24 cellular contexts compared by ENCODE assay signal in genomic region chr5:29949301-29949872, GRCh38.
DNase-seq lines count a peak whose midpoint lies in the region; ATAC-seq, FAIRE-seq and TF ChIP-seq lines count a peak whose summit lies in the region.
"Had no signal": no experiment of that assay in that cellular context is flagged by ENCODE, and none has a peak within 500 bp of the region (broad histone marks: within the 10 kb centered on the region; RNA-seq: fewer than 3 reads in every experiment).

No MANE protein-coding gene starts in this region.

- H3K4ac ChIP-seq in H1 (replicated peaks; ENCODE audit: insufficient read length, low read depth, low read length) (no peak overlapping the region), trophoblast cell (ENCODE audit: low read depth, low read length) (no peak overlapping the region)

- H4K12ac ChIP-seq in trophoblast cell (ENCODE audit: low read depth, low read length): no peak overlapping the region

- H3K4me1 ChIP-seq in RWPE2 (ENCODE audit: insufficient read depth, poor library complexity, severe bottlenecking) (no peaks in the 10 kb centered on the region), H1 (replicated peaks in 1 of 4; ENCODE audit: control insufficient read depth in 3 of 4, insufficient read depth in 4 of 4, low read length in 3 of 4) (peaks cover 0 to 6% (median 0%) of the 10 kb centered on the region in 4 experiments; a peak in 3 of 7 replicates), trophoblast cell (ENCODE audit: control insufficient read depth in 1 of 2, insufficient read depth in 2 of 2, low read length in 2 of 2) (no peaks in the 10 kb centered on the region)
- H3K4me1 ChIP-seq: A549; BLaER1 treated with 17β-estradiol and CSF1 and Interleukin-3, amounts not matched to agents 10 nM and 100 nM had no signal

- H3K4me3 ChIP-seq in RWPE2 (ENCODE audit: severe bottlenecking): no peak overlapping the region
- H3K4me3 ChIP-seq in H1 (ENCODE audit: extremely low read depth in 1 of 4, insufficient read depth in 2 of 4, low read depth in 3 of 4, low read length in 4 of 4): no peak overlapping the region
- no peak overlapping the region for H3K4me3 ChIP-seq in trophoblast cell (ENCODE audit: low read depth, low read length)
- H3K4me3 ChIP-seq: A549; BLaER1 treated with 17β-estradiol and CSF1 and Interleukin-3, amounts not matched to agents 10 nM and 100 nM had no signal

- no peaks in the 10 kb centered on the region for H3K9me3 ChIP-seq in RWPE2 (ENCODE audit: severe bottlenecking)
- H3K9me3 ChIP-seq in H1 (ENCODE audit: insufficient read depth in 2 of 2, low read depth in 1 of 2, low read length in 1 of 2): no peaks in the 10 kb centered on the region
- H3K9me3 ChIP-seq in trophoblast cell (ENCODE audit: insufficient read depth, low read depth, low read length): no peaks in the 10 kb centered on the region
- H3K9me3 ChIP-seq: A549; BE2C; BLaER1 treated with 17β-estradiol and CSF1 and Interleukin-3, amounts not matched to agents 10 nM and 100 nM had no signal

- H3K4me2 ChIP-seq in H1 (ENCODE audit: insufficient read depth in 1 of 2, low read depth in 2 of 2, low read length in 2 of 2) (no peak overlapping the region), trophoblast cell (ENCODE audit: low read length) (no peak overlapping the region)
- H3K4me2 ChIP-seq: A549; BLaER1 treated with 17β-estradiol and CSF1 and Interleukin-3, amounts not matched to agents 10 nM and 100 nM had no signal

- H3K14ac ChIP-seq in H1 (ENCODE audit: insufficient read length) (no peak overlapping the region), trophoblast cell (ENCODE audit: low read length) (no peak overlapping the region)

- CTCF ChIA-PET in H1 (lab: Charles Lee; ENCODE audit: partially characterized antibody): no interaction called here

- H3K27me3 ChIP-seq in RWPE2 (ENCODE audit: insufficient read depth, poor library complexity, severe bottlenecking) (no peaks in the 10 kb centered on the region), H1 (replicated peaks in 1 of 4; ENCODE audit: control insufficient read depth in 3 of 4, extremely low read depth in 1 of 4, insufficient read depth in 3 of 4, low read length in 3 of 4) (no peaks in the 10 kb centered on the region), trophoblast cell (ENCODE audit: insufficient read depth, low read length) (no peaks in the 10 kb centered on the region)
- H3K27me3 ChIP-seq: BE2C; BLaER1 treated with 17β-estradiol and CSF1 and Interleukin-3, amounts not matched to agents 10 nM and 100 nM had no signal

- H2BK5ac ChIP-seq in H1 (ENCODE audit: low read depth, low read length) (no peak overlapping the region), trophoblast cell (ENCODE audit: low read depth, low read length, poor library complexity) (no peak overlapping the region)

- H2AK5ac ChIP-seq in H1 (ENCODE audit: low read depth, low read length): no peak overlapping the region
- no peak overlapping the region for H2AK5ac ChIP-seq in trophoblast cell (ENCODE audit: low read length)

- H2AFZ ChIP-seq in H1 (ENCODE audit: low read length) (peak overlapping the region; percentile 70), trophoblast cell (ENCODE audit: insufficient read depth, low read length, poor library complexity) (no peak overlapping the region)

- H2BK12ac ChIP-seq in H1 (ENCODE audit: low read depth, low read length) (no peak overlapping the region), trophoblast cell (ENCODE audit: low read length) (no peak overlapping the region)

- FAIRE-seq in H1 (lab: Jason Lieb, UNC): no peak
- FAIRE-seq: A549, GM12891, GM18507 had no signal

- TF ChIP-seq CTCF in RWPE2 (IDR thresholded peaks at IDR 0.05; ENCODE audit: poor library complexity, severe bottlenecking) (no peak), H1 (IDR thresholded peaks at IDR 0.05; ENCODE audit: control extremely low read depth in 1 of 3, insufficient read depth in 1 of 3, low read depth in 1 of 3, low read length in 3 of 3) (no peak)

- no peak overlapping the region for H3K27ac ChIP-seq in RWPE2 (ENCODE audit: poor library complexity, severe bottlenecking)
- no peak overlapping the region for H3K27ac ChIP-seq in H1 (ENCODE audit: low read depth, low read length)
- H3K27ac ChIP-seq in trophoblast cell (ENCODE audit: low read depth, low read length): no peak overlapping the region
- H3K27ac ChIP-seq: A549; BLaER1 treated with 17β-estradiol and CSF1 and Interleukin-3, amounts not matched to agents 10 nM and 100 nM had no signal

- no peak for TF ChIP-seq EP300 in H1 (IDR thresholded peaks at IDR 0.05; ENCODE audit: borderline replicate concordance in 1 of 2, low read depth in 2 of 2, low read length in 2 of 2)

- H3K36me3 ChIP-seq in RWPE2 (ENCODE audit: low read depth): no peaks in the 10 kb centered on the region
- H3K36me3 ChIP-seq in H1 (ENCODE audit: control insufficient read depth in 2 of 4, insufficient read depth in 4 of 4, low read length in 3 of 4): no peaks in the 10 kb centered on the region
- H3K36me3 ChIP-seq in trophoblast cell (ENCODE audit: control insufficient read depth in 1 of 2, insufficient read depth in 2 of 2, low read length in 2 of 2): no peaks in the 10 kb centered on the region
- H3K36me3 ChIP-seq: BE2C; BLaER1 treated with 17β-estradiol and CSF1 and Interleukin-3, amounts not matched to agents 10 nM and 100 nM had no signal

- H3K23me2 ChIP-seq in H1 (ENCODE audit: low read depth, low read length): no peaks in the 10 kb centered on the region

- H2BK120ac ChIP-seq in H1 (replicated peaks; ENCODE audit: low read depth, low read length) (no peak overlapping the region), trophoblast cell (ENCODE audit: insufficient read depth, low read length, poor library complexity) (no peak overlapping the region)

- peak; percentile 29; the same call in 2 of the 3 replicates for ATAC-seq in RWPE2 (ENCODE audit: low read depth)
- ATAC-seq in HG02870 (IDR thresholded peaks at IDR 0.05; ENCODE audit: unreplicated experiment): no peak
- no peak for ATAC-seq in HG02759 (IDR thresholded peaks at IDR 0.05; ENCODE audit: unreplicated experiment)
- ATAC-seq: A549, HCT116 had no signal

- DNase-seq in RWPE2 (ENCODE audit: low spot score) (no peak), H1 (ENCODE audit: low read depth in 1 of 2, low spot score in 2 of 2) (peak in 1 of 2 experiments; percentile 13), iPS DF 19.7 (ENCODE audit: low read depth, low spot score) (peak; percentile 30), trophoblast cell (no peak), LoVo (ENCODE audit: low spot score) (no peak)
- DNase-seq: 8988T; ACHN; AML-193; BE2C; Calu3; CD4-positive, alpha-beta T cell; CD8-positive, alpha-beta memory T cell; COR-L47; DMS53; DMS79 treated with DMSO at 0.1 percent for 48 hours; GF-D8; H9 had no signal

- TF ChIP-seq POLR2A in H1 (IDR thresholded peaks at IDR 0.05; ENCODE audit: control extremely low read depth in 1 of 2, low read depth in 2 of 2, low read length in 2 of 2): no peak

- H3K23ac ChIP-seq in H1 (ENCODE audit: insufficient read length) (no peak overlapping the region), trophoblast cell (ENCODE audit: low read length) (no peak overlapping the region)

- POLR2A ChIA-PET in H1 (lab: Charles Lee; ENCODE audit: partially characterized antibody): no interaction called here

- no peak overlapping the region for H2BK20ac ChIP-seq in H1 (ENCODE audit: low read length)

- no peaks in the 10 kb centered on the region for H4K20me1 ChIP-seq in H1 (replicated peaks in 1 of 2; ENCODE audit: control insufficient read depth in 1 of 2, insufficient read depth in 2 of 2, low read length in 2 of 2)
- H4K20me1 ChIP-seq: BLaER1 treated with 17β-estradiol and CSF1 and Interleukin-3, amounts not matched to agents 10 nM and 100 nM had no signal

- H4K91ac ChIP-seq in H1 (replicated peaks; ENCODE audit: insufficient read length, low read length) (no peak overlapping the region), trophoblast cell (ENCODE audit: low read depth, low read length) (no peak overlapping the region)

- no peak overlapping the region for H3K9ac ChIP-seq in H1 (replicated peaks in 1 of 4; ENCODE audit: extremely low read depth in 1 of 4, low read depth in 3 of 4, low read length in 3 of 4)
- no peak overlapping the region for H3K9ac ChIP-seq in trophoblast cell (ENCODE audit: low read length)
- H3K9ac ChIP-seq: BLaER1 treated with 17β-estradiol and CSF1 and Interleukin-3, amounts not matched to agents 10 nM and 100 nM had no signal

- H3K18ac ChIP-seq in H1 (ENCODE audit: extremely low read depth, low read length) (no peak overlapping the region), trophoblast cell (ENCODE audit: low read length) (no peak overlapping the region)

- no peak overlapping the region for H3K56ac ChIP-seq in H1 (replicated peaks; ENCODE audit: insufficient read length, low read depth, low read length)

- H3K79me1 ChIP-seq in H1 (ENCODE audit: low read depth, low read length): no peaks in the 10 kb centered on the region
- no peaks in the 10 kb centered on the region for H3K79me1 ChIP-seq in trophoblast cell (ENCODE audit: low read length)

- no peak overlapping the region for H2BK15ac ChIP-seq in H1 (ENCODE audit: low read length)

- H4K8ac ChIP-seq in H1 (ENCODE audit: extremely low read depth, insufficient read depth, low read length): no peak overlapping the region
- H4K8ac ChIP-seq in trophoblast cell (ENCODE audit: low read depth, low read length): no peak overlapping the region

- H4K5ac ChIP-seq in H1 (ENCODE audit: insufficient read length, low read depth, low read length): no peak overlapping the region

- 94% methylated on average over 7 of the region's 7 CpGs; no CpG with 5 or more reads in 1 of the 2 experiments for WGBS in H1 (ENCODE audit: extremely low coverage in 1 of 2, insufficient coverage in 1 of 2, insufficient read length in 1 of 2, insufficient replicate concordance in 2 of 2, low coverage in 1 of 2, low lambda C conversion rate in 2 of 2, missing lambda C conversion rate in 1 of 2), 2 experiments
- no CpG with 5 or more reads among the region's 7 CpGs for WGBS in trophoblast cell (ENCODE audit: extremely low coverage, insufficient coverage, insufficient read length)

- no peak for TF ChIP-seq RAD21 in H1 (IDR thresholded peaks at IDR 0.05 in 1 of 2, conservative IDR thresholded peaks at IDR 0.05 in 1 of 2; ENCODE audit: low read depth in 2 of 2, low read length in 2 of 2)

- no peaks in the 10 kb centered on the region for H3K79me2 ChIP-seq in H1 (ENCODE audit: control insufficient read depth in 1 of 2, insufficient read depth in 2 of 2, low read length in 2 of 2)
- H3K79me2 ChIP-seq in trophoblast cell (ENCODE audit: control insufficient read depth, insufficient read depth, low read length, poor library complexity): no peaks in the 10 kb centered on the region

TF ChIP-seq in H1, 55 proteins besides CTCF, POLR2A, EP300 and RAD21 (continues in another document):
- TF ChIP-seq TEAD4 (IDR thresholded peaks at IDR 0.05; ENCODE audit: low read depth, low read length): peak; percentile 48; the same call in 1 of the 2 replicates
